1 cellular context compared by ENCODE assay signal in genomic region chr18:9067823-9068222, GRCh38.
A peak's percentile ranks its signal among the peaks of the same experiment; 100 is the strongest.
TF ChIP-seq lines count a peak whose summit lies in the region.

No MANE protein-coding gene starts in this region.

TF ChIP-seq in HepG2, 621 proteins besides CTCF, POLR2A, EP300 and RAD21 (continued from another document):
- TF ChIP-seq FOXP1 (IDR thresholded peaks at IDR 0.05), result no peak
- TF ChIP-seq FOXP1 (CRISPR knock-in tag; IDR thresholded peaks at IDR 0.05), result peak; percentile 16; the same call in 1 of the 2 replicates
- no peak for TF ChIP-seq ZNF563 (CRISPR knock-in tag; IDR thresholded peaks at IDR 0.05)
- no peak for TF ChIP-seq ZSCAN31 (CRISPR knock-in tag; IDR thresholded peaks at IDR 0.05; ENCODE audit: low read depth)
- no peak for TF ChIP-seq ZNF496 (CRISPR knock-in tag; IDR thresholded peaks at IDR 0.05; ENCODE audit: insufficient replicate concordance)
- no peak for TF ChIP-seq ZNF333 (CRISPR knock-in tag; IDR thresholded peaks at IDR 0.05; ENCODE audit: borderline replicate concordance)
- no peak for TF ChIP-seq ZBTB21 (CRISPR knock-in tag; IDR thresholded peaks at IDR 0.05)
- peak; percentile 52; the same call in 1 of the 2 replicates for TF ChIP-seq ELF3 (CRISPR knock-in tag; IDR thresholded peaks at IDR 0.05)
- TF ChIP-seq FOXA3 (CRISPR knock-in tag; IDR thresholded peaks at IDR 0.05), result peak; percentile 28; the same call in 1 of the 2 replicates
- TF ChIP-seq NR2C2 (CRISPR knock-in tag; IDR thresholded peaks at IDR 0.05; ENCODE audit: borderline replicate concordance), result no peak
- TF ChIP-seq, protein P1, sequence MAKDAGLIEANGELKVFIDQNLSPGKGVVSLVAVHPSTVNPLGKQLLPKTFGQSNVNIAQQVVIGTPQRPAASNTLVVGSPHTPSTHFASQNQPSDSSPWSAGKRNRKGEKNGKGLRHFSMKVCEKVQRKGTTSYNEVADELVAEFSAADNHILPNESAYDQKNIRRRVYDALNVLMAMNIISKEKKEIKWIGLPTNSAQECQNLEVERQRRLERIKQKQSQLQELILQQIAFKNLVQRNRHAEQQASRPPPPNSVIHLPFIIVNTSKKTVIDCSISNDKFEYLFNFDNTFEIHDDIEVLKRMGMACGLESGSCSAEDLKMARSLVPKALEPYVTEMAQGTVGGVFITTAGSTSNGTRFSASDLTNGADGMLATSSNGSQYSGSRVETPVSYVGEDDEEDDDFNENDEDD (CRISPR knock-in tag; IDR thresholded peaks at IDR 0.05; ENCODE audit: borderline replicate concordance), result no peak
- TF ChIP-seq, protein P2, sequence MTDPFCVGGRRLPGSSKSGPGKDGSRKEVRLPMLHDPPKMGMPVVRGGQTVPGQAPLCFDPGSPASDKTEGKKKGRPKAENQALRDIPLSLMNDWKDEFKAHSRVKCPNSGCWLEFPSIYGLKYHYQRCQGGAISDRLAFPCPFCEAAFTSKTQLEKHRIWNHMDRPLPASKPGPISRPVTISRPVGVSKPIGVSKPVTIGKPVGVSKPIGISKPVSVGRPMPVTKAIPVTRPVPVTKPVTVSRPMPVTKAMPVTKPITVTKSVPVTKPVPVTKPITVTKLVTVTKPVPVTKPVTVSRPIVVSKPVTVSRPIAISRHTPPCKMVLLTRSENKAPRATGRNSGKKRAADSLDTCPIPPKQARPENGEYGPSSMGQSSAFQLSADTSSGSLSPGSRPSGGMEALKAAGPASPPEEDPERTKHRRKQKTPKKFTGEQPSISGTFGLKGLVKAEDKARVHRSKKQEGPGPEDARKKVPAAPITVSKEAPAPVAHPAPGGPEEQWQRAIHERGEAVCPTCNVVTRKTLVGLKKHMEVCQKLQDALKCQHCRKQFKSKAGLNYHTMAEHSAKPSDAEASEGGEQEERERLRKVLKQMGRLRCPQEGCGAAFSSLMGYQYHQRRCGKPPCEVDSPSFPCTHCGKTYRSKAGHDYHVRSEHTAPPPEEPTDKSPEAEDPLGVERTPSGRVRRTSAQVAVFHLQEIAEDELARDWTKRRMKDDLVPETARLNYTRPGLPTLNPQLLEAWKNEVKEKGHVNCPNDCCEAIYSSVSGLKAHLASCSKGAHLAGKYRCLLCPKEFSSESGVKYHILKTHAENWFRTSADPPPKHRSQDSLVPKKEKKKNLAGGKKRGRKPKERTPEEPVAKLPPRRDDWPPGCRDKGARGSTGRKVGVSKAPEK (CRISPR knock-in tag; IDR thresholded peaks at IDR 0.05; ENCODE audit: borderline replicate concordance), result no peak
- TF ChIP-seq BCL6 (CRISPR knock-in tag; IDR thresholded peaks at IDR 0.05), result peak; percentile 58; the same call in 1 of the 2 replicates
- no peak for TF ChIP-seq HMG20A (CRISPR knock-in tag; IDR thresholded peaks at IDR 0.05; ENCODE audit: borderline replicate concordance)
- TF ChIP-seq ZNF256 (CRISPR knock-in tag; conservative IDR thresholded peaks at IDR 0.05), result no peak
- no peak for TF ChIP-seq ZKSCAN8 (CRISPR knock-in tag; IDR thresholded peaks at IDR 0.05; ENCODE audit: borderline replicate concordance)
- TF ChIP-seq, protein P3, sequence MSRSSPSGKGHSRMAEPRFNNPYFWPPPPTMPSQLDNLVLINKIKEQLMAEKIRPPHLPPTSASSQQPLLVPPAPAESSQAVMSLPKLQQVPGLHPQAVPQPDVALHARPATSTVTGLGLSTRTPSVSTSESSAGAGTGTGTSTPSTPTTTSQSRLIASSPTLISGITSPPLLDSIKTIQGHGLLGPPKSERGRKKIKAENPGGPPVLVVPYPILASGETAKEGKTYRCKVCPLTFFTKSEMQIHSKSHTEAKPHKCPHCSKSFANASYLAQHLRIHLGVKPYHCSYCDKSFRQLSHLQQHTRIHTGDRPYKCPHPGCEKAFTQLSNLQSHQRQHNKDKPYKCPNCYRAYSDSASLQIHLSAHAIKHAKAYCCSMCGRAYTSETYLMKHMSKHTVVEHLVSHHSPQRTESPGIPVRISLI (CRISPR knock-in tag; IDR thresholded peaks at IDR 0.05; ENCODE audit: borderline replicate concordance), result no peak
- TF ChIP-seq, protein P4, sequence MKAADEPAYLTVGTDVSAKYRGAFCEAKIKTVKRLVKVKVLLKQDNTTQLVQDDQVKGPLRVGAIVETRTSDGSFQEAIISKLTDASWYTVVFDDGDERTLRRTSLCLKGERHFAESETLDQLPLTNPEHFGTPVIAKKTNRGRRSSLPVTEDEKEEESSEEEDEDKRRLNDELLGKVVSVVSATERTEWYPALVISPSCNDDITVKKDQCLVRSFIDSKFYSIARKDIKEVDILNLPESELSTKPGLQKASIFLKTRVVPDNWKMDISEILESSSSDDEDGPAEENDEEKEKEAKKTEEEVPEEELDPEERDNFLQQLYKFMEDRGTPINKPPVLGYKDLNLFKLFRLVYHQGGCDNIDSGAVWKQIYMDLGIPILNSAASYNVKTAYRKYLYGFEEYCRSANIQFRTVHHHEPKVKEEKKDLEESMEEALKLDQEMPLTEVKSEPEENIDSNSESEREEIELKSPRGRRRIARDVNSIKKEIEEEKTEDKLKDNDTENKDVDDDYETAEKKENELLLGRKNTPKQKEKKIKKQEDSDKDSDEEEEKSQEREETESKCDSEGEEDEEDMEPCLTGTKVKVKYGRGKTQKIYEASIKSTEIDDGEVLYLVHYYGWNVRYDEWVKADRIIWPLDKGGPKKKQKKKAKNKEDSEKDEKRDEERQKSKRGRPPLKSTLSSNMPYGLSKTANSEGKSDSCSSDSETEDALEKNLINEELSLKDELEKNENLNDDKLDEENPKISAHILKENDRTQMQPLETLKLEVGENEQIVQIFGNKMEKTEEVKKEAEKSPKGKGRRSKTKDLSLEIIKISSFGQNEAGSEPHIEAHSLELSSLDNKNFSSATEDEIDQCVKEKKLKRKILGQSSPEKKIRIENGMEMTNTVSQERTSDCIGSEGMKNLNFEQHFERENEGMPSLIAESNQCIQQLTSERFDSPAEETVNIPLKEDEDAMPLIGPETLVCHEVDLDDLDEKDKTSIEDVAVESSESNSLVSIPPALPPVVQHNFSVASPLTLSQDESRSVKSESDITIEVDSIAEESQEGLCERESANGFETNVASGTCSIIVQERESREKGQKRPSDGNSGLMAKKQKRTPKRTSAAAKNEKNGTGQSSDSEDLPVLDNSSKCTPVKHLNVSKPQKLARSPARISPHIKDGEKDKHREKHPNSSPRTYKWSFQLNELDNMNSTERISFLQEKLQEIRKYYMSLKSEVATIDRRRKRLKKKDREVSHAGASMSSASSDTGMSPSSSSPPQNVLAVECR (CRISPR knock-in tag; IDR thresholded peaks at IDR 0.05; ENCODE audit: borderline replicate concordance), result no peak
